8 cellular contexts compared by ENCODE assay signal in genomic region chr19:18291019-18291524, GRCh38. TPM values are rescaled to one million over a fixed set of nuclear protein-coding genes. Genes with fewer than 3 reads are reported as not detected.
DNase-seq lines count a peak whose midpoint lies in the region; ATAC-seq and TF ChIP-seq lines count a peak whose summit lies in the region.

No MANE protein-coding gene starts in this region.

- H3K9me3 ChIP-seq in CD4-positive, alpha-beta memory T cell (ENCODE audit: control insufficient read depth in 1 of 2, low read length in 2 of 2), result no peaks in the 10 kb centered on the region

- 44 to 49% methylated on average over 20 to 21 of the region's 21 CpGs for WGBS in lower leg skin, 2 donors

- peaks cover 0 to 2% (median 0%) of the 10 kb centered on the region in 8 donors for H3K9me3 Mint-ChIP-seq in CD4-positive, alpha-beta memory T cell
- H3K9me3 Mint-ChIP-seq in natural killer cell treated with Interleukin-12 subunit alpha and Interleukin-12 subunit beta and Interleukin-15 and Interleukin-18, amount 100 ng/mL, for 72 hours, result peaks cover 6% of the 10 kb centered on the region

- TF ChIP-seq POLR2A in lower leg skin (IDR thresholded peaks at IDR 0.05), result no peak

- CTCF ChIA-PET in CD4-positive, alpha-beta memory T cell (lab: Charles Lee; ENCODE audit: partially characterized antibody), result interaction anchor here (2.9 kb wide), 1 partner anchor 11 kb away, joined by 8 read pairs; no protein-coding TSS in a partner anchor

- POLR2A ChIA-PET in CD4-positive, alpha-beta memory T cell (lab: Charles Lee; ENCODE audit: partially characterized antibody), result interaction anchor here (6.7 to 27.2 kb wide), 3 partner anchors 10 to 29 kb away, joined by 516 to 1691 read pairs (median 1055); partner anchors contain the start of genes JUND and LSM4

- peaks cover 0 to 3% of the 10 kb centered on the region in 2 donors for H3K36me3 Mint-ChIP-seq in CD4-positive, alpha-beta memory T cell
- peaks cover 6% of the 10 kb centered on the region for H3K36me3 Mint-ChIP-seq in natural killer cell treated with Interleukin-12 subunit alpha and Interleukin-12 subunit beta and Interleukin-15 and Interleukin-18, amount 100 ng/mL, for 72 hours

- intact Hi-C loops in CD4-positive, alpha-beta memory T cell (cut with micrococcal nuclease), result loop anchor here (1.0 kb wide), 1 partner anchor 26 kb away; no protein-coding TSS in a partner anchor
- intact Hi-C loops in lower leg skin (cut with DNase I; ENCODE audit: low total_unique reads), result no loop called here

- no peaks in the 10 kb centered on the region for H3K27me3 ChIP-seq in CD4-positive, alpha-beta memory T cell (ENCODE audit: insufficient read depth, low read length)

- H3K4me1 ChIP-seq in CD4-positive, alpha-beta memory T cell (ENCODE audit: insufficient read depth, low read length), result peaks cover 64% of the 10 kb centered on the region

- H3K27ac ChIP-seq in CD4-positive, alpha-beta memory T cell (ENCODE audit: low read depth, low read length), result peak overlapping the region; percentile 98
- H3K27ac ChIP-seq in caudate nucleus (ENCODE audit: low read depth, low read length), result peak overlapping the region; percentile 96

- peak overlapping the region in 1 of 2 donors; percentile 81 for H3K4me3 ChIP-seq in CD4-positive, alpha-beta memory T cell (ENCODE audit: low read length in 2 of 2)
- no peak overlapping the region for H3K4me3 ChIP-seq in lower leg skin (ENCODE audit: low read depth, poor library complexity, severe bottlenecking)

- peak overlapping the region; percentile 79 to 100 (median 99) for H3K27ac Mint-ChIP-seq in CD4-positive, alpha-beta memory T cell
- H3K27ac Mint-ChIP-seq in natural killer cell treated with Interleukin-12 subunit alpha and Interleukin-12 subunit beta and Interleukin-15 and Interleukin-18, amount 100 ng/mL, for 72 hours, result peak overlapping the region; percentile 73 to 85

- H3K4me3 Mint-ChIP-seq in CD4-positive, alpha-beta memory T cell, result peak overlapping the region; percentile 70 to 94 (median 86)
- H3K4me3 Mint-ChIP-seq in natural killer cell treated with Interleukin-12 subunit alpha and Interleukin-12 subunit beta and Interleukin-15 and Interleukin-18, amount 100 ng/mL, for 72 hours, result peak overlapping the region; percentile 97

- peaks cover 35 to 79% (median 55%) of the 10 kb centered on the region in 4 donors for H3K4me1 Mint-ChIP-seq in CD4-positive, alpha-beta memory T cell
- peaks cover 52 to 67% of the 10 kb centered on the region in 2 donors for H3K4me1 Mint-ChIP-seq in natural killer cell treated with Interleukin-12 subunit alpha and Interleukin-12 subunit beta and Interleukin-15 and Interleukin-18, amount 100 ng/mL, for 72 hours (ENCODE audit: low read depth in 2 of 2)

- TF ChIP-seq CTCF in lower leg skin (IDR thresholded peaks at IDR 0.05), result no peak

- H3K27me3 Mint-ChIP-seq in CD4-positive, alpha-beta memory T cell, result no peaks in the 10 kb centered on the region
- H3K27me3 Mint-ChIP-seq in natural killer cell treated with Interleukin-12 subunit alpha and Interleukin-12 subunit beta and Interleukin-15 and Interleukin-18, amount 100 ng/mL, for 72 hours, result no peaks in the 10 kb centered on the region

- no peaks in the 10 kb centered on the region for H3K36me3 ChIP-seq in CD4-positive, alpha-beta memory T cell (ENCODE audit: insufficient read depth, low read length)

- peak in 3 of 5 donors; percentile 22 to 37 (median 29) for DNase-seq in CD4-positive, alpha-beta memory T cell
- DNase-seq in caudate nucleus (lab: John Stamatoyannopoulos, UW) (peak in 2 of 61 donors; percentile 43 to 49), lower leg skin (ENCODE audit: low spot score in 2 of 2) (no peak), NCI-H1105 (lab: John Stamatoyannopoulos, UW) (no peak)
- no peak for DNase-seq in natural killer cell treated with Interleukin-12 subunit alpha and Interleukin-12 subunit beta and Interleukin-15 and Interleukin-18, amount 100 ng/mL, for 72 hours (ENCODE audit: low spot score)
- no peak for DNase-seq in stimulated activated CD8-positive, alpha-beta memory T cell treated with anti-CD3 and anti-CD28 coated beads, Interleukin-4, amount 100 ng/mL, for 48 hours

- peak; percentile 17 for ATAC-seq in HG03066 (IDR thresholded peaks at IDR 0.05; ENCODE audit: low read depth, unreplicated experiment)
- ATAC-seq in natural killer cell treated with Interleukin-12 subunit alpha and Interleukin-12 subunit beta and Interleukin-15 and Interleukin-18, amount 100 ng/mL, for 72 hours, result no peak
- ATAC-seq in HG03139 (IDR thresholded peaks at IDR 0.05; ENCODE audit: unreplicated experiment), result no peak

RNA-seq across cellular contexts. Expression of gene JUND, which starts 9.7 kb away (rescaled TPM):
- 100 to 1,000 TPM; 163 TPM for total RNA-seq in CD4-positive, alpha-beta memory T cell
- polyA plus RNA-seq in CD4-positive, alpha-beta memory T cell, result 100 to 1,000 TPM in 1 of 2 donors, 10 to 100 TPM in 1; 16.5 to 133 TPM
- 100 to 1,000 TPM; 218 to 267 TPM for total RNA-seq in natural killer cell treated with Interleukin-12 subunit alpha and Interleukin-12 subunit beta and Interleukin-15 and Interleukin-18, amount 100 ng/mL, for 72 hours
- 100 to 1,000 TPM; 337 to 886 (median 413) TPM for total RNA-seq in lower leg skin

RNA-seq across cellular contexts. Expression of gene IQCN, which starts 16.8 kb away (rescaled TPM):
- total RNA-seq in CD4-positive, alpha-beta memory T cell, result 1 to 10 TPM; 5.5 to 5.8 TPM
- polyA plus RNA-seq in CD4-positive, alpha-beta memory T cell, result 1 to 10 TPM in 1 of 2 donors, under 1 TPM in 1; 0.13 to 1.8 TPM
- total RNA-seq in natural killer cell treated with Interleukin-12 subunit alpha and Interleukin-12 subunit beta and Interleukin-15 and Interleukin-18, amount 100 ng/mL, for 72 hours, result 1 to 10 TPM; 1.5 to 4.0 TPM
- 1 to 10 TPM in 3 of 4 donors, under 1 TPM in 1; 0.97 to 5.9 (median 3.1) TPM for total RNA-seq in lower leg skin

RNA-seq across cellular contexts. Expression of gene LSM4, which starts 31.8 kb away (rescaled TPM):
- 10 to 100 TPM; 64.2 to 65.0 TPM for total RNA-seq in CD4-positive, alpha-beta memory T cell
- 100 to 1,000 TPM; 121 to 164 TPM for polyA plus RNA-seq in CD4-positive, alpha-beta memory T cell
- total RNA-seq in natural killer cell treated with Interleukin-12 subunit alpha and Interleukin-12 subunit beta and Interleukin-15 and Interleukin-18, amount 100 ng/mL, for 72 hours, result 100 to 1,000 TPM; 153 to 223 TPM
- total RNA-seq in lower leg skin, result 100 to 1,000 TPM in 2 of 4 donors, 10 to 100 TPM in 2; 59.7 to 149 (median 105) TPM

RNA-seq across cellular contexts. Expression of gene PGPEP1, which starts 49.3 kb away (rescaled TPM):
- total RNA-seq in CD4-positive, alpha-beta memory T cell, result 10 to 100 TPM; 46.2 to 49.2 TPM
- polyA plus RNA-seq in CD4-positive, alpha-beta memory T cell, result 1 to 10 TPM; 6.8 to 8.0 TPM
- total RNA-seq in natural killer cell treated with Interleukin-12 subunit alpha and Interleukin-12 subunit beta and Interleukin-15 and Interleukin-18, amount 100 ng/mL, for 72 hours, result 10 to 100 TPM; 42.1 to 50.7 TPM
- 1 to 10 TPM; 2.4 to 7.1 (median 4.8) TPM for total RNA-seq in lower leg skin

Comparison
In these comparisons a context has a peak if more than half of its experiments do, and no peak if none do; other contexts are left out.
1. DNase-seq: peak in CD4-positive, alpha-beta memory T cell (3 of 5); none in natural killer cell treated with Interleukin-12 subunit alpha and Interleukin-12 subunit beta and Interleukin-15 and Interleukin-18, amount 100 ng/mL, for 72 hours (single experiment), lower leg skin (0 of 2), stimulated activated CD8-positive, alpha-beta memory T cell treated with anti-CD3 and anti-CD28 coated beads, Interleukin-4, amount 100 ng/mL, for 48 hours (single experiment) and NCI-H1105 (single experiment).